14 cellular contexts compared by ENCODE assay signal in genomic region chr3:6528951-6529350, GRCh38.
"Had no signal": no experiment of that assay in that cellular context is flagged by ENCODE, and none has a peak within 500 bp of the region (broad histone marks: within the 10 kb centered on the region; RNA-seq: fewer than 3 reads in every experiment).

No MANE protein-coding gene starts in this region.

- H3K27me3 Mint-ChIP-seq: activated naive CD4-positive, alpha-beta T cell treated with anti-CD3 and anti-CD28 coated beads, Interleukin-2, amount 50 U/mL, for 24 hours; dendritic cell treated with granulocyte-macrophage colony-stimulating factor and Interleukin-4, amounts not matched to agents 40 ng/mL and 50 ng/mL, for 4 days; effector memory CD8-positive, alpha-beta T cell; naive thymus-derived CD4-positive, alpha-beta T cell had no signal

- H3K36me3 Mint-ChIP-seq: activated naive CD4-positive, alpha-beta T cell treated with anti-CD3 and anti-CD28 coated beads, Interleukin-2, amount 50 U/mL, for 24 hours; naive thymus-derived CD4-positive, alpha-beta T cell had no signal

- H3K9me3 ChIP-seq: body of pancreas, neutrophil, right atrium auricular region, thyroid gland had no signal

- H3K27ac Mint-ChIP-seq: activated naive CD4-positive, alpha-beta T cell treated with anti-CD3 and anti-CD28 coated beads, Interleukin-2, amount 50 U/mL, for 24 hours; dendritic cell treated with granulocyte-macrophage colony-stimulating factor and Interleukin-4, amounts not matched to agents 40 ng/mL and 50 ng/mL, for 4 days; effector memory CD8-positive, alpha-beta T cell; naive thymus-derived CD4-positive, alpha-beta T cell had no signal

- H3K4me3 Mint-ChIP-seq: activated naive CD4-positive, alpha-beta T cell treated with anti-CD3 and anti-CD28 coated beads, Interleukin-2, amount 50 U/mL, for 24 hours; dendritic cell treated with granulocyte-macrophage colony-stimulating factor and Interleukin-4, amounts not matched to agents 40 ng/mL and 50 ng/mL, for 4 days; effector memory CD8-positive, alpha-beta T cell; naive thymus-derived CD4-positive, alpha-beta T cell had no signal

- DNase-seq: activated CD4-positive, CD25-positive, alpha-beta regulatory T cell; activated effector memory CD4-positive, alpha-beta T cell treated with Interleukin-2 at 50 U/mL for 16 hours; activated T-cell treated with anti-CD3 and anti-CD28 coated beads, Interleukin-2, amount 50 U/mL, for 1 hour; body of pancreas; effector memory CD8-positive, alpha-beta T cell; hypothalamus; left colon; mammary epithelial cell; naive thymus-derived CD4-positive, alpha-beta T cell; thyroid gland had no signal

- H3K36me3 ChIP-seq: neutrophil, right atrium auricular region, thyroid gland had no signal

- H3K4me1 ChIP-seq: right atrium auricular region, thyroid gland had no signal

- H3K4me1 Mint-ChIP-seq: activated naive CD4-positive, alpha-beta T cell treated with anti-CD3 and anti-CD28 coated beads, Interleukin-2, amount 50 U/mL, for 24 hours; naive thymus-derived CD4-positive, alpha-beta T cell had no signal

- H3K27me3 ChIP-seq: body of pancreas, neutrophil, right atrium auricular region, thyroid gland had no signal

- ATAC-seq: body of pancreas; effector memory CD8-positive, alpha-beta T cell; left colon; naive thymus-derived CD4-positive, alpha-beta T cell had no signal

- H3K27ac ChIP-seq: body of pancreas, neutrophil, right atrium auricular region, thyroid gland had no signal

- H3K4me3 ChIP-seq: body of pancreas, right atrium auricular region, thyroid gland had no signal
